ENCODE assay signal across 1 cellular context in the genomic region with DNA sequence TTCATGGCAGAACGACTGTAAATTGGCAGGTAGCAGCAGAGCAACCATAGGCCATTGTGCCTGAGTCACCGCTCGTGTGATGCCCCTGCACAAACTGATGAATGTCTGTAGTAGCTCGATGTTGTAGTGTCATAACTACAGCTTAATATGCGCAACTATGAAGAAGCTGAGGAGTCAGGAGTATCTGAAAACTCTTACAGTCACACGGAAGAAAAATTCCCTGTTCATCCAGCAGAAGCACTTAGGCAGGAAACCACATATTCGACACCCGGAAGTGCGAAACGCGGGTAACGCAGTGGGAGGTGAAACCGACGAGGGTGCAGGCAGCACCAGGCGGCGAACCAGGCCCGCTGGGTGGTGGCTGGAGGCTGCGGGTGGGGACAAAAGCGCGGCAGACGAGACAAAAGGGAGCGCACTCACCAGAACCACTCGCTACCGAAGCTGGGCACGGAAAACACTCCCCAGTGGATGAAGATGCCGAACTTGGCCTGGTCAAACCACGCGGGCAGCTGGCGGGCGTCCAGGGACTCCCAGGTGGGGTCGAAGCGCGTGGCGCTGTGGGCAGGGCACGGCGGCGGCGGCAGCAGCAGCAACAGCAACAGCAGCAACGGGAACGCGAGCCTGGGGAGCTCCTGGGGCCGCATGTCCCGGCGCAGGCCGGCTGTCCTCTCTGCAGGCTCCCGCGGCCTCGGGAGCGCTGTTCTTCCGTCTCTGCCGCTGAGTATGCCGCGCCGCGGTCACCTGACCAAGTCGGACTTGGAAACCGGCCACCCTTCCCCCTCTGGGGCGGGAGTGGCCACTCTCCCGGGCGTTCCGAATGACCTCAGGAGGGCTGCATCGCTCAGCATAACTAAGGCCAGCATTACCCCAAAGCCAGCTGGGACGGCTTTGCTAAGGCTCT.
TF ChIP-seq lines count a peak whose summit lies in the region.

A gene with protein sequence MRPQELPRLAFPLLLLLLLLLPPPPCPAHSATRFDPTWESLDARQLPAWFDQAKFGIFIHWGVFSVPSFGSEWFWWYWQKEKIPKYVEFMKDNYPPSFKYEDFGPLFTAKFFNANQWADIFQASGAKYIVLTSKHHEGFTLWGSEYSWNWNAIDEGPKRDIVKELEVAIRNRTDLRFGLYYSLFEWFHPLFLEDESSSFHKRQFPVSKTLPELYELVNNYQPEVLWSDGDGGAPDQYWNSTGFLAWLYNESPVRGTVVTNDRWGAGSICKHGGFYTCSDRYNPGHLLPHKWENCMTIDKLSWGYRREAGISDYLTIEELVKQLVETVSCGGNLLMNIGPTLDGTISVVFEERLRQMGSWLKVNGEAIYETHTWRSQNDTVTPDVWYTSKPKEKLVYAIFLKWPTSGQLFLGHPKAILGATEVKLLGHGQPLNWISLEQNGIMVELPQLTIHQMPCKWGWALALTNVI (minus strand): TSS at position 730 of the 901 bp plus-strand sequence. CDS start 86 bp downstream, at position 644.

TF ChIP-seq in HEK293, 187 proteins besides CTCF, POLR2A, EP300 and RAD21 (continued from another document and continues in another):
- TF ChIP-seq, protein P1, sequence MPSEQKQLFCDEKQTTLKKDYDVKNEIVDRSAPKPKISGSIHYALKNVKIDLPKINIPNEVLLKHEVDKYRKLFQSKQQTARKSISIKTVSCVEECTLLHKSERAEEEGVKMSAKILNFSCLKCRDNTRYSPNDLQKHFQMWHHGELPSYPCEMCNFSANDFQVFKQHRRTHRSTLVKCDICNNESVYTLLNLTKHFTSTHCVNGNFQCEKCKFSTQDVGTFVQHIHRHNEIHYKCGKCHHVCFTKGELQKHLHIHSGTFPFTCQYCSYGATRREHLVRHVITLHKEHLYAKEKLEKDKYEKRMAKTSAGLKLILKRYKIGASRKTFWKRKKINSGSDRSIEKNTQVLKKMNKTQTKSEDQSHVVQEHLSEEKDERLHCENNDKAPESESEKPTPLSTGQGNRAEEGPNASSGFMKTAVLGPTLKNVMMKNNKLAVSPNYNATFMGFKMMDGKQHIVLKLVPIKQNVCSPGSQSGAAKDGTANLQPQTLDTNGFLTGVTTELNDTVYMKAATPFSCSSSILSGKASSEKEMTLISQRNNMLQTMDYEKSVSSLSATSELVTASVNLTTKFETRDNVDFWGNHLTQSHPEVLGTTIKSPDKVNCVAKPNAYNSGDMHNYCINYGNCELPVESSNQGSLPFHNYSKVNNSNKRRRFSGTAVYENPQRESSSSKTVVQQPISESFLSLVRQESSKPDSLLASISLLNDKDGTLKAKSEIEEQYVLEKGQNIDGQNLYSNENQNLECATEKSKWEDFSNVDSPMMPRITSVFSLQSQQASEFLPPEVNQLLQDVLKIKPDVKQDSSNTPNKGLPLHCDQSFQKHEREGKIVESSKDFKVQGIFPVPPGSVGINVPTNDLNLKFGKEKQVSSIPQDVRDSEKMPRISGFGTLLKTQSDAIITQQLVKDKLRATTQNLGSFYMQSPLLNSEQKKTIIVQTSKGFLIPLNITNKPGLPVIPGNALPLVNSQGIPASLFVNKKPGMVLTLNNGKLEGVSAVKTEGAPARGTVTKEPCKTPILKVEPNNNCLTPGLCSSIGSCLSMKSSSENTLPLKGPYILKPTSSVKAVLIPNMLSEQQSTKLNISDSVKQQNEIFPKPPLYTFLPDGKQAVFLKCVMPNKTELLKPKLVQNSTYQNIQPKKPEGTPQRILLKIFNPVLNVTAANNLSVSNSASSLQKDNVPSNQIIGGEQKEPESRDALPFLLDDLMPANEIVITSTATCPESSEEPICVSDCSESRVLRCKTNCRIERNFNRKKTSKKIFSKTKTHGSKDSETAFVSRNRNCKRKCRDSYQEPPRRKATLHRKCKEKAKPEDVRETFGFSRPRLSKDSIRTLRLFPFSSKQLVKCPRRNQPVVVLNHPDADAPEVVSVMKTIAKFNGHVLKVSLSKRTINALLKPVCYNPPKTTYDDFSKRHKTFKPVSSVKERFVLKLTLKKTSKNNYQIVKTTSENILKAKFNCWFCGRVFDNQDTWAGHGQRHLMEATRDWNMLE (tag by site-specific recombination; conservative IDR thresholded peaks at IDR 0.05; ENCODE audit: low read depth) = peak; percentile 80
- TF ChIP-seq, protein P2, sequence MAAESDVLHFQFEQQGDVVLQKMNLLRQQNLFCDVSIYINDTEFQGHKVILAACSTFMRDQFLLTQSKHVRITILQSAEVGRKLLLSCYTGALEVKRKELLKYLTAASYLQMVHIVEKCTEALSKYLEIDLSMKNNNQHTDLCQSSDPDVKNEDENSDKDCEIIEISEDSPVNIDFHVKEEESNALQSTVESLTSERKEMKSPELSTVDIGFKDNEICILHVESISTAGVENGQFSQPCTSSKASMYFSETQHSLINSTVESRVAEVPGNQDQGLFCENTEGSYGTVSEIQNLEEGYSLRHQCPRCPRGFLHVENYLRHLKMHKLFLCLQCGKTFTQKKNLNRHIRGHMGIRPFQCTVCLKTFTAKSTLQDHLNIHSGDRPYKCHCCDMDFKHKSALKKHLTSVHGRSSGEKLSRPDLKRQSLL (tag by site-specific recombination; IDR thresholded peaks at IDR 0.05) = no peak; the same call in 1 of the 2 replicates
- TF ChIP-seq, protein P3, sequence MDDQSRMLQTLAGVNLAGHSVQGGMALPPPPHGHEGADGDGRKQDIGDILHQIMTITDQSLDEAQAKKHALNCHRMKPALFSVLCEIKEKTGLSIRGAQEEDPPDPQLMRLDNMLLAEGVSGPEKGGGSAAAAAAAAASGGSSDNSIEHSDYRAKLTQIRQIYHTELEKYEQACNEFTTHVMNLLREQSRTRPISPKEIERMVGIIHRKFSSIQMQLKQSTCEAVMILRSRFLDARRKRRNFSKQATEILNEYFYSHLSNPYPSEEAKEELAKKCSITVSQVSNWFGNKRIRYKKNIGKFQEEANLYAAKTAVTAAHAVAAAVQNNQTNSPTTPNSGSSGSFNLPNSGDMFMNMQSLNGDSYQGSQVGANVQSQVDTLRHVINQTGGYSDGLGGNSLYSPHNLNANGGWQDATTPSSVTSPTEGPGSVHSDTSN (CRISPR knock-in tag; IDR thresholded peaks at IDR 0.05) = peak; percentile 82
- no peak for TF ChIP-seq ZNF785 (tag by site-specific recombination; IDR thresholded peaks at IDR 0.05)
- TF ChIP-seq ZNF529 (tag by site-specific recombination; IDR thresholded peaks at IDR 0.05; ENCODE audit: insufficient replicate concordance) = no peak
- peak; percentile 56 for TF ChIP-seq SCRT2 (tag by site-specific recombination; IDR thresholded peaks at IDR 0.05)
- TF ChIP-seq, protein P4, sequence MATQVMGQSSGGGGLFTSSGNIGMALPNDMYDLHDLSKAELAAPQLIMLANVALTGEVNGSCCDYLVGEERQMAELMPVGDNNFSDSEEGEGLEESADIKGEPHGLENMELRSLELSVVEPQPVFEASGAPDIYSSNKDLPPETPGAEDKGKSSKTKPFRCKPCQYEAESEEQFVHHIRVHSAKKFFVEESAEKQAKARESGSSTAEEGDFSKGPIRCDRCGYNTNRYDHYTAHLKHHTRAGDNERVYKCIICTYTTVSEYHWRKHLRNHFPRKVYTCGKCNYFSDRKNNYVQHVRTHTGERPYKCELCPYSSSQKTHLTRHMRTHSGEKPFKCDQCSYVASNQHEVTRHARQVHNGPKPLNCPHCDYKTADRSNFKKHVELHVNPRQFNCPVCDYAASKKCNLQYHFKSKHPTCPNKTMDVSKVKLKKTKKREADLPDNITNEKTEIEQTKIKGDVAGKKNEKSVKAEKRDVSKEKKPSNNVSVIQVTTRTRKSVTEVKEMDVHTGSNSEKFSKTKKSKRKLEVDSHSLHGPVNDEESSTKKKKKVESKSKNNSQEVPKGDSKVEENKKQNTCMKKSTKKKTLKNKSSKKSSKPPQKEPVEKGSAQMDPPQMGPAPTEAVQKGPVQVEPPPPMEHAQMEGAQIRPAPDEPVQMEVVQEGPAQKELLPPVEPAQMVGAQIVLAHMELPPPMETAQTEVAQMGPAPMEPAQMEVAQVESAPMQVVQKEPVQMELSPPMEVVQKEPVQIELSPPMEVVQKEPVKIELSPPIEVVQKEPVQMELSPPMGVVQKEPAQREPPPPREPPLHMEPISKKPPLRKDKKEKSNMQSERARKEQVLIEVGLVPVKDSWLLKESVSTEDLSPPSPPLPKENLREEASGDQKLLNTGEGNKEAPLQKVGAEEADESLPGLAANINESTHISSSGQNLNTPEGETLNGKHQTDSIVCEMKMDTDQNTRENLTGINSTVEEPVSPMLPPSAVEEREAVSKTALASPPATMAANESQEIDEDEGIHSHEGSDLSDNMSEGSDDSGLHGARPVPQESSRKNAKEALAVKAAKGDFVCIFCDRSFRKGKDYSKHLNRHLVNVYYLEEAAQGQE (tag by site-specific recombination; IDR thresholded peaks at IDR 0.05) = peak; percentile 72
- TF ChIP-seq ZNF558 (tag by site-specific recombination; IDR thresholded peaks at IDR 0.05) = no peak
- TF ChIP-seq, protein P5, sequence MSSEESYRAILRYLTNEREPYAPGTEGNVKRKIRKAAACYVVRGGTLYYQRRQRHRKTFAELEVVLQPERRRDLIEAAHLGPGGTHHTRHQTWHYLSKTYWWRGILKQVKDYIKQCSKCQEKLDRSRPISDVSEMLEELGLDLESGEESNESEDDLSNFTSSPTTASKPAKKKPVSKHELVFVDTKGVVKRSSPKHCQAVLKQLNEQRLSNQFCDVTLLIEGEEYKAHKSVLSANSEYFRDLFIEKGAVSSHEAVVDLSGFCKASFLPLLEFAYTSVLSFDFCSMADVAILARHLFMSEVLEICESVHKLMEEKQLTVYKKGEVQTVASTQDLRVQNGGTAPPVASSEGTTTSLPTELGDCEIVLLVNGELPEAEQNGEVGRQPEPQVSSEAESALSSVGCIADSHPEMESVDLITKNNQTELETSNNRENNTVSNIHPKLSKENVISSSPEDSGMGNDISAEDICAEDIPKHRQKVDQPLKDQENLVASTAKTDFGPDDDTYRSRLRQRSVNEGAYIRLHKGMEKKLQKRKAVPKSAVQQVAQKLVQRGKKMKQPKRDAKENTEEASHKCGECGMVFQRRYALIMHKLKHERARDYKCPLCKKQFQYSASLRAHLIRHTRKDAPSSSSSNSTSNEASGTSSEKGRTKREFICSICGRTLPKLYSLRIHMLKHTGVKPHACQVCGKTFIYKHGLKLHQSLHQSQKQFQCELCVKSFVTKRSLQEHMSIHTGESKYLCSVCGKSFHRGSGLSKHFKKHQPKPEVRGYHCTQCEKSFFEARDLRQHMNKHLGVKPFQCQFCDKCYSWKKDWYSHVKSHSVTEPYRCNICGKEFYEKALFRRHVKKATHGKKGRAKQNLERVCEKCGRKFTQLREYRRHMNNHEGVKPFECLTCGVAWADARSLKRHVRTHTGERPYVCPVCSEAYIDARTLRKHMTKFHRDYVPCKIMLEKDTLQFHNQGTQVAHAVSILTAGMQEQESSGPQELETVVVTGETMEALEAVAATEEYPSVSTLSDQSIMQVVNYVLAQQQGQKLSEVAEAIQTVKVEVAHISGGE (tag by site-specific recombination; conservative IDR thresholded peaks at IDR 0.05; ENCODE audit: low read depth) = peak; percentile 89
- TF ChIP-seq, protein P6, sequence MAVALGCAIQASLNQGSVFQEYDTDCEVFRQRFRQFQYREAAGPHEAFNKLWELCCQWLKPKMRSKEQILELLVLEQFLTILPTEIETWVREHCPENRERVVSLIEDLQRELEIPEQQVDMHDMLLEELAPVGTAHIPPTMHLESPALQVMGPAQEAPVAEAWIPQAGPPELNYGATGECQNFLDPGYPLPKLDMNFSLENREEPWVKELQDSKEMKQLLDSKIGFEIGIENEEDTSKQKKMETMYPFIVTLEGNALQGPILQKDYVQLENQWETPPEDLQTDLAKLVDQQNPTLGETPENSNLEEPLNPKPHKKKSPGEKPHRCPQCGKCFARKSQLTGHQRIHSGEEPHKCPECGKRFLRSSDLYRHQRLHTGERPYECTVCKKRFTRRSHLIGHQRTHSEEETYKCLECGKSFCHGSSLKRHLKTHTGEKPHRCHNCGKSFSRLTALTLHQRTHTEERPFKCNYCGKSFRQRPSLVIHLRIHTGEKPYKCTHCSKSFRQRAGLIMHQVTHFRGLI (tag by site-specific recombination; IDR thresholded peaks at IDR 0.05) = no peak
- TF ChIP-seq, protein P7, sequence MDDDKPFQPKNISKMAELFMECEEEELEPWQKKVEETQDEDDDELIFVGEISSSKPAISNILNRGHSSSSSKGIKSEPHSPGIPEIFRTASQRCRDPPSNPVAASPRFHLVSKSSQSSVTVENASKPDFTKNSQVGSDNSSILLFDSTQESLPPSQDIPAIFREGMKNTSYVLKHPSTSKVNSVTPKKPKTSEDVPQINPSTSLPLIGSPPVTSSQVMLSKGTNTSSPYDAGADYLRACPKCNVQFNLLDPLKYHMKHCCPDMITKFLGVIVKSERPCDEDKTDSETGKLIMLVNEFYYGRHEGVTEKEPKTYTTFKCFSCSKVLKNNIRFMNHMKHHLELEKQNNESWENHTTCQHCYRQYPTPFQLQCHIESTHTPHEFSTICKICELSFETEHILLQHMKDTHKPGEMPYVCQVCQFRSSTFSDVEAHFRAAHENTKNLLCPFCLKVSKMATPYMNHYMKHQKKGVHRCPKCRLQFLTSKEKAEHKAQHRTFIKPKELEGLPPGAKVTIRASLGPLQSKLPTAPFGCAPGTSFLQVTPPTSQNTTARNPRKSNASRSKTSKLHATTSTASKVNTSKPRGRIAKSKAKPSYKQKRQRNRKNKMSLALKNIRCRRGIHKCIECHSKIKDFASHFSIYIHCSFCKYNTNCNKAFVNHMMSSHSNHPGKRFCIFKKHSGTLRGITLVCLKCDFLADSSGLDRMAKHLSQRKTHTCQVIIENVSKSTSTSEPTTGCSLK (tag by site-specific recombination; IDR thresholded peaks at IDR 0.05) = no peak
- TF ChIP-seq OSR2 (tag by site-specific recombination; IDR thresholded peaks at IDR 0.05) = no peak; the same call in 1 of the 2 replicates
- 0 out of 2 replicates have a peak, but pooled peaks have one; percentile 82 for TF ChIP-seq ZNF239 (tag by site-specific recombination; IDR thresholded peaks at IDR 0.05)
- peak; percentile 98 for TF ChIP-seq ZNF501 (tag by site-specific recombination; IDR thresholded peaks at IDR 0.05)
- TF ChIP-seq ZNF837 (tag by site-specific recombination; IDR thresholded peaks at IDR 0.05) = no peak
- TF ChIP-seq SP3 (tag by site-specific recombination; IDR thresholded peaks at IDR 0.05) = no peak; the same call in 1 of the 2 replicates
- TF ChIP-seq ZNF112 (tag by site-specific recombination; IDR thresholded peaks at IDR 0.05) = no peak
- no peak for TF ChIP-seq ZNF302 (tag by site-specific recombination; IDR thresholded peaks at IDR 0.05; ENCODE audit: low read depth)
- TF ChIP-seq ZNF341 (tag by site-specific recombination; IDR thresholded peaks at IDR 0.05; ENCODE audit: low read depth) = peak; percentile 92
- TF ChIP-seq, protein P8, sequence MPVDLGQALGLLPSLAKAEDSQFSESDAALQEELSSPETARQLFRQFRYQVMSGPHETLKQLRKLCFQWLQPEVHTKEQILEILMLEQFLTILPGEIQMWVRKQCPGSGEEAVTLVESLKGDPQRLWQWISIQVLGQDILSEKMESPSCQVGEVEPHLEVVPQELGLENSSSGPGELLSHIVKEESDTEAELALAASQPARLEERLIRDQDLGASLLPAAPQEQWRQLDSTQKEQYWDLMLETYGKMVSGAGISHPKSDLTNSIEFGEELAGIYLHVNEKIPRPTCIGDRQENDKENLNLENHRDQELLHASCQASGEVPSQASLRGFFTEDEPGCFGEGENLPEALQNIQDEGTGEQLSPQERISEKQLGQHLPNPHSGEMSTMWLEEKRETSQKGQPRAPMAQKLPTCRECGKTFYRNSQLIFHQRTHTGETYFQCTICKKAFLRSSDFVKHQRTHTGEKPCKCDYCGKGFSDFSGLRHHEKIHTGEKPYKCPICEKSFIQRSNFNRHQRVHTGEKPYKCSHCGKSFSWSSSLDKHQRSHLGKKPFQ (tag by site-specific recombination; IDR thresholded peaks at IDR 0.05) = peak; percentile 25; the same call in 1 of the 2 replicates
- TF ChIP-seq ZNF660 (tag by site-specific recombination; IDR thresholded peaks at IDR 0.05) = peak; percentile 70; the same call in 1 of the 2 replicates
- TF ChIP-seq ZNF677 (tag by site-specific recombination; IDR thresholded peaks at IDR 0.05) = no peak
